In the genomic region with DNA sequence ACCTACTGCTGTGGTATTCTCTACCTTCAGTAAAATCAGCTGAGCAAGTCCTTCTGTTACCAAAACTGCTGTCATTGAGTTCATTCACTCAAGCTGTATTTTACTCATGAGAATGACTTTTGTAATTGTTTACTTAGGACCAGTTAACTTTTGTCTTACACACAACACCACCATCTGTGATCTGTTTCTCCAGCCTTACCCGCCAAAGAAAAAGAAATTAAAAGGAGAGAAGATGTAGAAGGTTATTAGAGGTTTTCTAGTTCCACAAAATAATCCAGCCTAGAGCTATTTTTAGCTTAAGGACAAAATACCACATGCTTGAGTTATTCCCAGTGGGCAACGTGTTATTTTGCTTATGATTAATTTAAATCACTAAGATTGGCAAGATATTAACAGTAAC, we compare ENCODE assay signal across 25 cellular contexts. TPM values are rescaled to one million over a fixed set of nuclear protein-coding genes. Genes with fewer than 3 reads are reported as not detected.
DNase-seq lines count a peak whose midpoint lies in the region; ATAC-seq and TF ChIP-seq lines count a peak whose summit lies in the region.
"Had no signal": no experiment of that assay in that cellular context is flagged by ENCODE, and none has a peak within 500 bp of the region (broad histone marks: within the 10 kb centered on the region; RNA-seq: fewer than 3 reads in every experiment).

No MANE protein-coding gene starts in this region.

- H4K20me1 ChIP-seq in osteoblast (ENCODE audit: insufficient read depth, low read length) = no peaks in the 10 kb centered on the region

- peak overlapping the region in 1 of 2 donors; percentile 35 for H3K4me3 ChIP-seq in ascending aorta
- no peak overlapping the region for H3K4me3 ChIP-seq in osteoblast (ENCODE audit: insufficient read depth, low read length)
- H3K4me3 ChIP-seq: esophagus muscularis mucosa, HAP-1, mucosa of descending colon, ovary, SJSA1, stomach had no signal

- H2AFZ ChIP-seq in osteoblast (ENCODE audit: low read length) = no peak overlapping the region

- TF ChIP-seq CTCF in ascending aorta (IDR thresholded peaks at IDR 0.05) (no peak), osteoblast (IDR thresholded peaks at IDR 0.05; ENCODE audit: extremely low read depth, low read depth, low read length) (no peak)

- peaks cover 47% of the 10 kb centered on the region for H3K79me2 ChIP-seq in osteoblast (ENCODE audit: insufficient read depth, low read length)

- CTCF ChIA-PET in activated CD4-positive, alpha-beta T cell treated with anti-CD3 and anti-CD28 coated beads for 36 hours (lab: Charles Lee) = interaction anchor here (1.0 kb wide), 1 partner anchor 64 kb away, joined by 3 read pairs; no protein-coding TSS in a partner anchor

- peak overlapping the region; percentile 46 for H3K4me2 ChIP-seq in osteoblast (ENCODE audit: insufficient read depth, low read length)

- H3K9me3 Mint-ChIP-seq in activated CD4-positive, alpha-beta T cell treated with anti-CD3 and anti-CD28 coated beads for 36 hours (ENCODE audit: low read depth) = no peaks in the 10 kb centered on the region
- H3K9me3 Mint-ChIP-seq in activated CD4-positive, alpha-beta T cell treated with anti-CD3 and anti-CD28 coated beads, Interleukin-2, amount 10 ng/mL, durations not matched to agents 24 days and 14 days = peaks cover 3% of the 10 kb centered on the region
- no peaks in the 10 kb centered on the region for H3K9me3 Mint-ChIP-seq in activated T-helper 1 cell treated with anti-CD3 and anti-CD28 coated beads, Interleukin-12 subunit alpha, Interleukin-12 subunit beta, Interleukin-2, Interleukin-4 antibody, amounts not matched to agents 30 ng/mL and 10 ng/mL and 1 ng/mL, durations not matched to agents 14 hours and 24 hours and 36 hours
- H3K9me3 Mint-ChIP-seq: central memory CD8-positive, alpha-beta T cell had no signal

- POLR2A ChIA-PET in activated CD4-positive, alpha-beta T cell treated with anti-CD3 and anti-CD28 coated beads for 36 hours (lab: Charles Lee) = interaction anchor here (0.6 kb wide), 1 partner anchor 1533 kb away, joined by 3 read pairs; no protein-coding TSS in a partner anchor

- H3K36me3 Mint-ChIP-seq in activated CD4-positive, alpha-beta T cell treated with anti-CD3 and anti-CD28 coated beads for 36 hours (ENCODE audit: low read depth) = peaks cover 76% of the 10 kb centered on the region
- H3K36me3 Mint-ChIP-seq in activated CD4-positive, alpha-beta T cell treated with anti-CD3 and anti-CD28 coated beads, Interleukin-2, amount 10 ng/mL, durations not matched to agents 24 days and 14 days (ENCODE audit: low read depth) = peaks cover 85% of the 10 kb centered on the region
- H3K36me3 Mint-ChIP-seq in activated T-helper 1 cell treated with anti-CD3 and anti-CD28 coated beads, Interleukin-12 subunit alpha, Interleukin-12 subunit beta, Interleukin-2, Interleukin-4 antibody, amounts not matched to agents 30 ng/mL and 10 ng/mL and 1 ng/mL, durations not matched to agents 14 hours and 24 hours and 36 hours (ENCODE audit: low read depth) = peaks cover 60% of the 10 kb centered on the region

- peak overlapping the region; percentile 9 for H3K27ac Mint-ChIP-seq in activated CD4-positive, alpha-beta T cell treated with anti-CD3 and anti-CD28 coated beads for 36 hours
- H3K27ac Mint-ChIP-seq in activated CD4-positive, alpha-beta T cell treated with anti-CD3 and anti-CD28 coated beads, Interleukin-2, amount 10 ng/mL, durations not matched to agents 24 days and 14 days = no peak overlapping the region
- no peak overlapping the region for H3K27ac Mint-ChIP-seq in activated T-helper 1 cell treated with anti-CD3 and anti-CD28 coated beads, Interleukin-12 subunit alpha, Interleukin-12 subunit beta, Interleukin-2, Interleukin-4 antibody, amounts not matched to agents 30 ng/mL and 10 ng/mL and 1 ng/mL, durations not matched to agents 14 hours and 24 hours and 36 hours

- H3K27ac ChIP-seq in ascending aorta (peak overlapping the region; percentile 16 to 69), osteoblast (ENCODE audit: low read depth, low read length) (peak overlapping the region; percentile 24)
- H3K27ac ChIP-seq: 22Rv1, esophagus muscularis mucosa, ovary, SJSA1, stomach had no signal

- intact Hi-C loops in activated CD4-positive, alpha-beta T cell treated with anti-CD3 and anti-CD28 coated beads for 36 hours (cut with DNase I, micrococcal nuclease) = loop anchor here (2.0 to 5.0 kb wide), 3 partner anchors 15 to 34 kb away; no protein-coding TSS in a partner anchor
- intact Hi-C loops in activated CD4-positive, alpha-beta T cell treated with anti-CD3 and anti-CD28 coated beads, Interleukin-2, amount 10 ng/mL, durations not matched to agents 24 days and 14 days (cut with micrococcal nuclease) = loop anchor here (2.0 kb wide), 1 partner anchor 35 kb away; no protein-coding TSS in a partner anchor
- intact Hi-C loops in ascending aorta (cut with DNase I) = loop anchor here (2.0 to 5.0 kb wide), 2 partner anchors 37 to 69 kb away; a partner anchor contains a TSS
- intact Hi-C loops in activated T-helper 1 cell treated with anti-CD3 and anti-CD28 coated beads, Interleukin-12 subunit alpha, Interleukin-12 subunit beta, Interleukin-2, Interleukin-4 antibody, amounts not matched to agents 30 ng/mL and 10 ng/mL and 1 ng/mL, durations not matched to agents 14 hours and 24 hours and 36 hours (cut with micrococcal nuclease) = no loop called here

- no peaks in the 10 kb centered on the region for H3K27me3 ChIP-seq in ascending aorta
- no peaks in the 10 kb centered on the region for H3K27me3 ChIP-seq in osteoblast (ENCODE audit: insufficient read depth, low read length)
- H3K27me3 ChIP-seq: BE2C, esophagus muscularis mucosa, ovary, SJSA1, stomach had no signal

- H3K4me1 Mint-ChIP-seq in activated CD4-positive, alpha-beta T cell treated with anti-CD3 and anti-CD28 coated beads for 36 hours = peaks cover 42% of the 10 kb centered on the region
- H3K4me1 Mint-ChIP-seq in activated CD4-positive, alpha-beta T cell treated with anti-CD3 and anti-CD28 coated beads, Interleukin-2, amount 10 ng/mL, durations not matched to agents 24 days and 14 days = peaks cover 37% of the 10 kb centered on the region
- H3K4me1 Mint-ChIP-seq in activated T-helper 1 cell treated with anti-CD3 and anti-CD28 coated beads, Interleukin-12 subunit alpha, Interleukin-12 subunit beta, Interleukin-2, Interleukin-4 antibody, amounts not matched to agents 30 ng/mL and 10 ng/mL and 1 ng/mL, durations not matched to agents 14 hours and 24 hours and 36 hours (ENCODE audit: low read depth) = peaks cover 47% of the 10 kb centered on the region

- no peak for DNase-seq in activated CD4-positive, alpha-beta T cell treated with anti-CD3 and anti-CD28 coated beads for 36 hours
- no peak for DNase-seq in activated CD4-positive, alpha-beta T cell treated with anti-CD3 and anti-CD28 coated beads, Interleukin-2, amount 10 ng/mL, durations not matched to agents 24 days and 14 days
- DNase-seq in EH (ENCODE audit: low read depth) (peak; percentile 48), ascending aorta (ENCODE audit: low spot score in 2 of 2) (no peak), osteoblast (ENCODE audit: insufficient read length, low spot score, missing footprints) (no peak), midbrain (lab: John Stamatoyannopoulos, UW) (no peak)
- DNase-seq in activated T-helper 1 cell treated with anti-CD3 and anti-CD28 coated beads, Interleukin-12 subunit alpha, Interleukin-12 subunit beta, Interleukin-2, Interleukin-4 antibody, amounts not matched to agents 30 ng/mL and 10 ng/mL and 1 ng/mL, durations not matched to agents 14 hours and 24 hours and 36 hours (ENCODE audit: low spot score) = no peak
- DNase-seq: activated effector memory CD4-positive, alpha-beta T cell treated with Interleukin-2 at 50 U/mL for 16 hours; BE2C; effector CD8-positive, alpha-beta T cell; MM.1S; mucosa of descending colon; NCI-H187; NCI-H345; ovary; PC-3; stimulated activated CD4-positive, alpha-beta T cell treated with anti-CD3 and anti-CD28 coated beads, Interleukin-1b, Interleukin-23, amount 100 ng/mL, for 48 hours; stomach had no signal

- H3K4me1 ChIP-seq in ascending aorta (peaks cover 0 to 17% of the 10 kb centered on the region in 2 donors), osteoblast (ENCODE audit: insufficient read depth, low read length) (peaks cover 18% of the 10 kb centered on the region)
- H3K4me1 ChIP-seq: BE2C, HAP-1, SJSA1 had no signal

- no peak overlapping the region for H3K4me3 Mint-ChIP-seq in activated CD4-positive, alpha-beta T cell treated with anti-CD3 and anti-CD28 coated beads for 36 hours
- no peak overlapping the region for H3K4me3 Mint-ChIP-seq in activated CD4-positive, alpha-beta T cell treated with anti-CD3 and anti-CD28 coated beads, Interleukin-2, amount 10 ng/mL, durations not matched to agents 24 days and 14 days
- no peak overlapping the region for H3K4me3 Mint-ChIP-seq in activated T-helper 1 cell treated with anti-CD3 and anti-CD28 coated beads, Interleukin-12 subunit alpha, Interleukin-12 subunit beta, Interleukin-2, Interleukin-4 antibody, amounts not matched to agents 30 ng/mL and 10 ng/mL and 1 ng/mL, durations not matched to agents 14 hours and 24 hours and 36 hours
- H3K4me3 Mint-ChIP-seq: central memory CD8-positive, alpha-beta T cell had no signal

- H3K9me3 ChIP-seq in ascending aorta (no peaks in the 10 kb centered on the region), osteoblast (ENCODE audit: low read depth, low read length) (no peaks in the 10 kb centered on the region)
- H3K9me3 ChIP-seq: BE2C, esophagus muscularis mucosa, HAP-1, mucosa of descending colon, ovary, SJSA1, stomach had no signal

- H3K36me3 ChIP-seq in ascending aorta (peaks cover 7 to 34% of the 10 kb centered on the region in 2 donors), osteoblast (ENCODE audit: insufficient read depth, low read length) (peaks cover 42% of the 10 kb centered on the region)
- H3K36me3 ChIP-seq: ovary had no signal

- H3K27me3 Mint-ChIP-seq in activated CD4-positive, alpha-beta T cell treated with anti-CD3 and anti-CD28 coated beads for 36 hours = no peaks in the 10 kb centered on the region
- no peaks in the 10 kb centered on the region for H3K27me3 Mint-ChIP-seq in activated CD4-positive, alpha-beta T cell treated with anti-CD3 and anti-CD28 coated beads, Interleukin-2, amount 10 ng/mL, durations not matched to agents 24 days and 14 days
- H3K27me3 Mint-ChIP-seq in activated T-helper 1 cell treated with anti-CD3 and anti-CD28 coated beads, Interleukin-12 subunit alpha, Interleukin-12 subunit beta, Interleukin-2, Interleukin-4 antibody, amounts not matched to agents 30 ng/mL and 10 ng/mL and 1 ng/mL, durations not matched to agents 14 hours and 24 hours and 36 hours (ENCODE audit: insufficient read depth) = no peaks in the 10 kb centered on the region
- H3K27me3 Mint-ChIP-seq: central memory CD8-positive, alpha-beta T cell had no signal

- no peak for ATAC-seq in activated CD4-positive, alpha-beta T cell treated with anti-CD3 and anti-CD28 coated beads for 36 hours
- ATAC-seq in GM18498 (IDR thresholded peaks at IDR 0.05; ENCODE audit: unreplicated experiment) = no peak
- ATAC-seq: left lobe of liver, mucosa of descending colon, PC-3 had no signal

RNA-seq across cellular contexts. Expression of a gene that starts 38.1 kb away (rescaled TPM):
- 1 to 10 TPM; 3.3 to 4.1 TPM for total RNA-seq in activated CD4-positive, alpha-beta T cell treated with anti-CD3 and anti-CD28 coated beads for 36 hours
- total RNA-seq in activated CD4-positive, alpha-beta T cell treated with anti-CD3 and anti-CD28 coated beads, Interleukin-2, amount 10 ng/mL, durations not matched to agents 24 days and 14 days = 3.7 and 4.0 TPM in 2 replicates
- 31.5 TPM for total RNA-seq in ascending aorta
- 29.7 and 31.5 TPM in 2 replicates for total RNA-seq in osteoblast
- 4.5 and 4.6 TPM in 2 replicates for total RNA-seq in activated T-helper 1 cell treated with anti-CD3 and anti-CD28 coated beads, Interleukin-12 subunit alpha, Interleukin-12 subunit beta, Interleukin-2, Interleukin-4 antibody, amounts not matched to agents 30 ng/mL and 10 ng/mL and 1 ng/mL, durations not matched to agents 14 hours and 24 hours and 36 hours
